Comparison of ENCODE assay signal across 13 cellular contexts in the genomic region with DNA sequence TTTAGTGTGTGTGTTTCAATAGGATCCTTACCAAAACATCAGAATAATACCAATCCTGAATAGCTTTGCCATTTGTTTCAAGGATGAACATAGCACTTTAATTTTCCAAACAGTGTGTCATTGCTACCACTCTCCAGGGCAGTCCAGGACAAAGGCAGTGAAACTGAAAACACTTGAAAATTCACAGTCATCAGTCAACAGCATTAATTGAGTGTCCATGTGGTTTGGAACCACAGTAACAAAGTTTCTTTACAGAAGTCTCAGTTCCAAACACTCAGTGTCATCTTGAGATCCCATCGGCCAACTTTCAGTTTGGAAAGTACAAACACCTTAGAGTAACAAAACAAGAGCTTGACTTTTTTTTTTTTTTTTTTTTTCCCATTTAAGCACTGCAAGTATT.
DNase-seq lines count a peak whose midpoint lies in the region; ATAC-seq and TF ChIP-seq lines count a peak whose summit lies in the region.
"Had no signal": no experiment of that assay in that cellular context is flagged by ENCODE, and none has a peak within 500 bp of the region (broad histone marks: within the 10 kb centered on the region; RNA-seq: fewer than 3 reads in every experiment).

No MANE protein-coding gene starts in this region.

- BruUV-seq in A673 (replicated peaks; lab: Mats Ljungman, UMichigan): no TSS peak

- no peaks in the 10 kb centered on the region for H3K9me3 ChIP-seq in A673 (ENCODE audit: low read depth, low read length, poor library complexity, severe bottlenecking)
- H3K9me3 ChIP-seq: psoas muscle, tibial artery had no signal

- no peaks in the 10 kb centered on the region for H3K27me3 ChIP-seq in A673 (replicated peaks; ENCODE audit: insufficient read depth, low read depth, low read length, poor library complexity)
- H3K27me3 ChIP-seq: tibial artery had no signal

- no peak for TF ChIP-seq CTCF in A673 (conservative IDR thresholded peaks at IDR 0.05; ENCODE audit: low read depth, low read length)

- H3K27ac ChIP-seq in A673 (ENCODE audit: low read depth, low read length, poor library complexity, severe bottlenecking): no peak overlapping the region
- H3K27ac ChIP-seq: psoas muscle, tibial artery had no signal

- H3K4me1 ChIP-seq in A673 (ENCODE audit: insufficient read depth, low read length, poor library complexity, severe bottlenecking): no peaks in the 10 kb centered on the region
- H3K4me1 ChIP-seq: psoas muscle had no signal

- POLR2A ChIA-PET in A673 (lab: Charles Lee; ENCODE audit: low non-redundant PET): no interaction called here

- peak; percentile 89 for ATAC-seq in GM18499 (IDR thresholded peaks at IDR 0.05; ENCODE audit: insufficient read depth, unreplicated experiment)
- ATAC-seq in GM19452 (IDR thresholded peaks at IDR 0.05; ENCODE audit: unreplicated experiment): peak; percentile 93
- ATAC-seq in HG02884 (IDR thresholded peaks at IDR 0.05; ENCODE audit: unreplicated experiment): peak; percentile 77
- ATAC-seq in HG03521 (IDR thresholded peaks at IDR 0.05; ENCODE audit: unreplicated experiment): peak; percentile 89
- ATAC-seq: psoas muscle had no signal

- H3K4me3 ChIP-seq in A673 (ENCODE audit: low read depth, low read length, poor library complexity, severe bottlenecking): no peak overlapping the region
- H3K4me3 ChIP-seq: psoas muscle, tibial artery had no signal

- CTCF ChIA-PET in A673 (lab: Charles Lee): no interaction called here

- H3K36me3 ChIP-seq in A673 (ENCODE audit: insufficient read depth, low read length, poor library complexity, severe bottlenecking): no peaks in the 10 kb centered on the region
- H3K36me3 ChIP-seq: tibial artery had no signal

- DNase-seq in NCI-H524 (lab: John Stamatoyannopoulos, UW): no peak
- DNase-seq in activated CD4-positive, alpha-beta T cell treated with anti-CD3 and anti-CD28 coated beads, Interleukin-2, amount 50 U/mL, for 48 hours: no peak
- no peak for DNase-seq in NCI-H82 (lab: John Stamatoyannopoulos, UW)
- no peak for DNase-seq in A673 (ENCODE audit: low spot score)
- DNase-seq: aorta; effector CD8-positive, alpha-beta T cell; H9; psoas muscle; tibial artery had no signal

- intact Hi-C loops in A673 (cut with micrococcal nuclease; ENCODE audit: unreplicated experiment): no loop called here
